ENCODE assay signal across 11 cellular contexts in genomic region chr6:111122458-111123286, GRCh38. TPM values are rescaled to one million over a fixed set of nuclear protein-coding genes. Genes with fewer than 3 reads are reported as not detected.
DNase-seq lines count a peak whose midpoint lies in the region; ATAC-seq and TF ChIP-seq lines count a peak whose summit lies in the region.
"Had no signal": no experiment of that assay in that cellular context is flagged by ENCODE, and none has a peak within 500 bp of the region (broad histone marks: within the 10 kb centered on the region; RNA-seq: fewer than 3 reads in every experiment).

No MANE protein-coding gene starts in this region.

- no peaks in the 10 kb centered on the region for H3K27me3 Mint-ChIP-seq in activated naive CD8-positive, alpha-beta T cell treated with anti-CD3 and anti-CD28 coated beads for 36 hours
- H3K27me3 Mint-ChIP-seq in progenitor cell of endocrine pancreas = peaks cover 6% of the 10 kb centered on the region

- no peaks in the 10 kb centered on the region for H3K36me3 ChIP-seq in MG63

- peaks cover 27% of the 10 kb centered on the region for H3K4me1 Mint-ChIP-seq in activated naive CD8-positive, alpha-beta T cell treated with anti-CD3 and anti-CD28 coated beads for 36 hours
- H3K4me1 Mint-ChIP-seq in progenitor cell of endocrine pancreas (ENCODE audit: low read depth) = peaks cover 7% of the 10 kb centered on the region

- H3K36me3 Mint-ChIP-seq in activated naive CD8-positive, alpha-beta T cell treated with anti-CD3 and anti-CD28 coated beads for 36 hours = peaks cover 14% of the 10 kb centered on the region
- no peaks in the 10 kb centered on the region for H3K36me3 Mint-ChIP-seq in progenitor cell of endocrine pancreas (ENCODE audit: insufficient read depth)

- peaks cover 3% of the 10 kb centered on the region for H3K9me3 Mint-ChIP-seq in activated naive CD8-positive, alpha-beta T cell treated with anti-CD3 and anti-CD28 coated beads for 36 hours
- no peaks in the 10 kb centered on the region for H3K9me3 Mint-ChIP-seq in progenitor cell of endocrine pancreas (ENCODE audit: low read depth)

- DNase-seq in NCI-H2107 treated with DMSO at 0.1 percent for 48 hours (lab: John Stamatoyannopoulos, UW; ENCODE audit: unreplicated experiment) (peak; percentile 59), NCI-H2107 (lab: John Stamatoyannopoulos, UW) (no peak), progenitor cell of endocrine pancreas (ENCODE audit: low spot score, unreplicated experiment) (no peak), MG63 (no peak), germinal center (ENCODE audit: low spot score) (no peak), DMS53 (lab: John Stamatoyannopoulos, UW) (no peak)
- DNase-seq in activated naive CD8-positive, alpha-beta T cell treated with anti-CD3 and anti-CD28 coated beads for 36 hours = peak; percentile 21
- DNase-seq: 8988T; activated CD4-positive, CD25-positive, alpha-beta regulatory T cell treated with anti-CD3 and anti-CD28 coated beads, Interleukin-2, amount 50 U/mL, for 72 hours; NCI-H1930 had no signal

- H3K9me3 ChIP-seq in MG63 = no peaks in the 10 kb centered on the region

- peak; percentile 64 for ATAC-seq in GM18867 (IDR thresholded peaks at IDR 0.05; ENCODE audit: unreplicated experiment)

- H3K4me3 Mint-ChIP-seq in activated naive CD8-positive, alpha-beta T cell treated with anti-CD3 and anti-CD28 coated beads for 36 hours = peak overlapping the region; percentile 47
- no peak overlapping the region for H3K4me3 Mint-ChIP-seq in progenitor cell of endocrine pancreas (ENCODE audit: low read depth)

- H3K4me3 ChIP-seq in MG63 = no peak overlapping the region

- H3K27me3 ChIP-seq in MG63 = no peaks in the 10 kb centered on the region

- H3K27ac Mint-ChIP-seq in activated naive CD8-positive, alpha-beta T cell treated with anti-CD3 and anti-CD28 coated beads for 36 hours = peak overlapping the region; percentile 70
- H3K27ac Mint-ChIP-seq in progenitor cell of endocrine pancreas = peak overlapping the region; percentile 2

- no peak for TF ChIP-seq CTCF in progenitor cell of endocrine pancreas (IDR thresholded peaks at IDR 0.05; ENCODE audit: unreplicated experiment)

RNA-seq across cellular contexts. Expression of gene SLC16A10, which starts 35.4 kb away (rescaled TPM):
- total RNA-seq in activated naive CD8-positive, alpha-beta T cell treated with anti-CD3 and anti-CD28 coated beads for 36 hours = 10 to 100 TPM; 12.0 to 13.4 TPM
- 7.0 and 8.1 TPM in 2 replicates for total RNA-seq in progenitor cell of endocrine pancreas
- 0.40 and 1.5 TPM in 2 replicates for total RNA-seq in MG63 (2014; rRNA removed; shearing (Covaris generic); ENCODE audit: low replicate concordance)

Comparison
In these comparisons a context has a peak if more than half of its experiments do, and no peak if none do; other contexts are left out.
1. DNase-seq: peak in NCI-H2107 treated with DMSO at 0.1 percent for 48 hours (single experiment) and activated naive CD8-positive, alpha-beta T cell treated with anti-CD3 and anti-CD28 coated beads for 36 hours (single experiment); none in NCI-H2107 (single experiment), progenitor cell of endocrine pancreas (single experiment), MG63 (single experiment), germinal center (single experiment) and DMS53 (single experiment).